ENCODE assay signal across 1 cellular context in the genomic region with DNA sequence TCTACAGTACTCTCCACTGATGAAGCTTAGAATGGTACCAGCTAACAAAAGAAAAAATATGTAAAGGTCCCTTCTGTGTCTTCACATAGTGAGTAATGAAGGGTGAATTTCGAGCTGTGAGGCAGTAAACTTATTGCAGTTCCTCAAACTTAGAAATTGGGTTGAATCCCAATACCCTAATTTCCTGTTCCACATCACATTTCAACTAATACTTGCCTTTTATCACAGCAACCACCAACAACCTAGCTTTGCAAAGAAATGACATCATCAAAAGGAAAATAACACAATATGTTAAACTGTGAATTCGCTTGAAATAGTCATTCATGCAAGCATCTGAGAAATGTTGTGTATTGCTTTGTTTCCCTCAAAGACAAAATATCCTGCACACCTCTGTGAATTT.
A peak's percentile ranks its signal among the peaks of the same experiment; 100 is the strongest.
TF ChIP-seq lines count a peak whose summit lies in the region.

No MANE protein-coding gene starts in this region.

TF ChIP-seq in GM12878, 131 proteins besides CTCF, POLR2A, EP300 and RAD21:
- TF ChIP-seq ZNF687 (IDR thresholded peaks at IDR 0.05), result no peak
- no peak for TF ChIP-seq NRF1 (conservative IDR thresholded peaks at IDR 0.05; ENCODE audit: low read depth, low read length)
- no peak for TF ChIP-seq RELA (IDR thresholded peaks at IDR 0.05; ENCODE audit: borderline replicate concordance, partially characterized antibody)
- no peak for TF ChIP-seq KDM1A (IDR thresholded peaks at IDR 0.05; ENCODE audit: borderline replicate concordance)
- TF ChIP-seq RUNX3 (IDR thresholded peaks at IDR 0.05; ENCODE audit: low read length), result peak; percentile 26; the same call in 1 of the 2 replicates
- TF ChIP-seq KLF5 (IDR thresholded peaks at IDR 0.05; ENCODE audit: partially characterized antibody), result no peak
- no peak for TF ChIP-seq MYC (IDR thresholded peaks at IDR 0.05; ENCODE audit: insufficient read depth, insufficient read length, insufficient replicate concordance, low read length, severe bottlenecking)
- TF ChIP-seq NBN (IDR thresholded peaks at IDR 0.05), result no peak
- 0 out of 2 replicates have a peak, but pooled peaks have one; percentile 13 for TF ChIP-seq CREM (IDR thresholded peaks at IDR 0.05; ENCODE audit: low read depth)
- TF ChIP-seq JUNB (IDR thresholded peaks at IDR 0.05), result 0 out of 2 replicates have a peak, but pooled peaks have one; percentile 17
- TF ChIP-seq, protein P1, sequence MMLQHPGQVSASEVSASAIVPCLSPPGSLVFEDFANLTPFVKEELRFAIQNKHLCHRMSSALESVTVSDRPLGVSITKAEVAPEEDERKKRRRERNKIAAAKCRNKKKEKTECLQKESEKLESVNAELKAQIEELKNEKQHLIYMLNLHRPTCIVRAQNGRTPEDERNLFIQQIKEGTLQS (IDR thresholded peaks at IDR 0.05; ENCODE audit: borderline replicate concordance, extremely low read depth, low read depth, low read length), result no peak
- no peak for TF ChIP-seq USF2 (IDR thresholded peaks at IDR 0.05; ENCODE audit: borderline replicate concordance, low read depth, low read length)
- peak; percentile 36; the same call in 1 of the 2 replicates for TF ChIP-seq SPI1 (IDR thresholded peaks at IDR 0.05; ENCODE audit: borderline replicate concordance, insufficient read depth, low read depth, low read length)
- no peak for TF ChIP-seq NFIC (IDR thresholded peaks at IDR 0.05; ENCODE audit: low read depth, low read length)
- 0 out of 2 replicates have a peak, but pooled peaks have one; percentile 36 for TF ChIP-seq MXI1 (IDR thresholded peaks at IDR 0.05; ENCODE audit: low read depth, low read length)
- 0 out of 2 replicates have a peak, but pooled peaks have one; percentile 6 for TF ChIP-seq DPF2 (IDR thresholded peaks at IDR 0.05)
- no peak for TF ChIP-seq ZNF622 (IDR thresholded peaks at IDR 0.05)
- TF ChIP-seq SIX5 (IDR thresholded peaks at IDR 0.05; ENCODE audit: low read depth, low read length, severe bottlenecking), result no peak
- no peak for TF ChIP-seq ZZZ3 (IDR thresholded peaks at IDR 0.05; ENCODE audit: control insufficient read depth, insufficient read length, low read depth)
- TF ChIP-seq NR2C1 (IDR thresholded peaks at IDR 0.05), result no peak
- TF ChIP-seq CUX1 (IDR thresholded peaks at IDR 0.05; ENCODE audit: insufficient replicate concordance, low read depth, low read length), result no peak
- TF ChIP-seq ATF7 (IDR thresholded peaks at IDR 0.05; ENCODE audit: low read depth), result peak; percentile 96
- TF ChIP-seq IKZF1 (conservative IDR thresholded peaks at IDR 0.05), result 0 out of 2 replicates have a peak, but pooled peaks have one; percentile 34
- no peak for TF ChIP-seq USF1 (IDR thresholded peaks at IDR 0.05; ENCODE audit: borderline replicate concordance, extremely low read length, insufficient read depth, low read depth, low read length)
